In the genomic region with DNA sequence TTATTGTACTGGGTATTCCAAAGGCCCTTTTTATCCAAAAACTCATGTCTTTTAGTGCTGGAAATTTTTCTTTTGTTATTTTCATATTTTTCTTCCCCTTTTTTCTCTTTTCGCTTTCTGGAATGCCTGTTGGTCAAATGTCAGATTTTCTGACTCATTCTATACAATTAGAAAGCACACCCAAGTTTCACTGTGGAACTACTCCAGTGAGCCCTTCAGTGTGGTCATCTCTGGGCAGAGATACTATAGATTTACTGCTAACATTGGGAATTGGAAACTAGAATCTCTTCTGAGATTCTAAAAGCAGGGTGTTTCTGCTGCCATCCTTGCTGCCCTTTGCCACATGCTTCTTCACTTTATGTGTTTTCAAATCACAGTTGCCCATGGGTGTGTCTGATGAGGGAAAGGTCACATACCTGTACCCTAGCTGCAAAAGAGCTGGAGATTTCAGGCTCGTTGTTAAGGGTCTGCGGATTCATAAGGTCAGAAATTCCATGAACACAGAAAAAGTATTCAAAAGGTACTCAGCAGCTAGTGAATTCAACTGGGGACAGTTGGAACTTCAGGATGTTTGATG, we compare ENCODE assay signal across 14 cellular contexts.
"Had no signal": no experiment of that assay in that cellular context is flagged by ENCODE, and none has a peak within 500 bp of the region (broad histone marks: within the 10 kb centered on the region; RNA-seq: fewer than 3 reads in every experiment).

No MANE protein-coding gene starts in this region.

- H3K4me3 Mint-ChIP-seq: activated CD4-positive, alpha-beta memory T cell treated with anti-CD3 and anti-CD28 coated beads, Interleukin-2, amount 10 ng/mL, durations not matched to agents 7 days and 5 days; activated T-cell treated with anti-CD3 and anti-CD28 coated beads, Interleukin-2, amount 50 U/mL, for 72 hours; neural progenitor cell; stimulated activated naive CD8-positive, alpha-beta T cell treated with anti-CD3 and anti-CD28 coated beads, Interleukin-15, Interleukin-2, amounts not matched to agents 100 ng/mL and 50 ng/mL, for 24 hours had no signal

- H3K4me2 ChIP-seq: neural progenitor cell had no signal

- H3K36me3 Mint-ChIP-seq: neural progenitor cell had no signal

- H2AFZ ChIP-seq: neural progenitor cell had no signal

- H3K9me3 Mint-ChIP-seq: activated CD4-positive, alpha-beta memory T cell treated with anti-CD3 and anti-CD28 coated beads, Interleukin-2, amount 10 ng/mL, durations not matched to agents 7 days and 5 days; activated T-cell treated with anti-CD3 and anti-CD28 coated beads, Interleukin-2, amount 50 U/mL, for 72 hours; neural progenitor cell; stimulated activated naive CD8-positive, alpha-beta T cell treated with anti-CD3 and anti-CD28 coated beads, Interleukin-15, Interleukin-2, amounts not matched to agents 100 ng/mL and 50 ng/mL, for 24 hours had no signal

- ATAC-seq: activated T-cell treated with anti-CD3 and anti-CD28 coated beads, Interleukin-2, amount 50 U/mL, for 72 hours; gastroesophageal sphincter had no signal

- H3K27me3 Mint-ChIP-seq: activated CD4-positive, alpha-beta memory T cell treated with anti-CD3 and anti-CD28 coated beads, Interleukin-2, amount 10 ng/mL, durations not matched to agents 7 days and 5 days; stimulated activated naive CD8-positive, alpha-beta T cell treated with anti-CD3 and anti-CD28 coated beads, Interleukin-15, Interleukin-2, amounts not matched to agents 100 ng/mL and 50 ng/mL, for 24 hours had no signal

- H3K4me3 ChIP-seq: coronary artery, gastroesophageal sphincter, neural progenitor cell, ovary had no signal

- H3K27ac ChIP-seq: coronary artery, gastroesophageal sphincter, neural progenitor cell, ovary had no signal

- H3K27me3 ChIP-seq: gastroesophageal sphincter, neural progenitor cell, ovary had no signal

- H3K36me3 ChIP-seq: gastroesophageal sphincter, neural progenitor cell, ovary had no signal

- DNase-seq: activated CD4-positive, alpha-beta memory T cell treated with anti-CD3 and anti-CD28 coated beads, Interleukin-2, amount 10 ng/mL, durations not matched to agents 7 days and 5 days; activated CD8-positive, alpha-beta memory T cell treated with anti-CD3 and anti-CD28 coated beads, Interleukin-2, amount 50 U/mL, for 4 hours; activated gamma-delta T cell treated with Interleukin-2 at 50 U/mL for 16 hours; activated T-cell treated with anti-CD3 and anti-CD28 coated beads, Interleukin-2, amount 50 U/mL, for 72 hours; effector memory CD4-positive, alpha-beta T cell; kidney glomerular epithelial cell; ovary; stimulated activated CD4-positive, alpha-beta T cell treated with anti-CD3 and anti-CD28 coated beads, Interleukin-4, amount 100 ng/mL, for 1 hour; stimulated activated CD8-positive, alpha-beta memory T cell treated with anti-CD3 and anti-CD28 coated beads, Interleukin-4, amount 100 ng/mL, for 48 hours; T-helper 9 cell had no signal

- H3K9ac ChIP-seq: neural progenitor cell had no signal

- H3K9me3 ChIP-seq: gastroesophageal sphincter, ovary had no signal

- H3K27ac Mint-ChIP-seq: activated CD4-positive, alpha-beta memory T cell treated with anti-CD3 and anti-CD28 coated beads, Interleukin-2, amount 10 ng/mL, durations not matched to agents 7 days and 5 days; activated T-cell treated with anti-CD3 and anti-CD28 coated beads, Interleukin-2, amount 50 U/mL, for 72 hours; neural progenitor cell; stimulated activated naive CD8-positive, alpha-beta T cell treated with anti-CD3 and anti-CD28 coated beads, Interleukin-15, Interleukin-2, amounts not matched to agents 100 ng/mL and 50 ng/mL, for 24 hours had no signal
